Comparison of ENCODE assay signal across 11 cellular contexts in the genomic region with DNA sequence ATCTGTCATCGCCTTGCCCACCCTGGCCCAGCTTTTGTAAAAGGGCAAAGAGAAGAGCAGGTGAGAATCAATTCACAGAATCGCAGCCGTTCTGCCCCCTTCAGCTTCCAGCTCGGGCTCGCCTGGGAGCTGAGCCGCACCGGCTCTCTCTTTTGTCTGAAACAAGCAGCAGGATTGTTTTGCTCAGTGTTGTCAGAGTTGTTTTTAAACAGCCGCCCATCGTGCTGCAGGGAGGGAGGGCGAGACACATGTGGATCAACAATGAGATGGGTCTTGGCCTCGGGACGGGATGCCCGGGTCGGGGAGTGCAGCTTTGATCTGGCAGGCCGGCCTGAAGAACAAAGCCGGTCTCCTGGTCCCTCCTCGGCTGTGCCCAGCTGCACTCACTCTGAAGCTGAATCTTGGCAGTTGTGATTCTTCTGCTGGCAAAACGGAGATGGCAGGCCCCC. TPM values are rescaled to one million over a fixed set of nuclear protein-coding genes. Genes with fewer than 3 reads are reported as not detected.
DNase-seq lines count a peak whose midpoint lies in the region; ATAC-seq and TF ChIP-seq lines count a peak whose summit lies in the region.
"Had no signal": no experiment of that assay in that cellular context is flagged by ENCODE, and none has a peak within 500 bp of the region (broad histone marks: within the 10 kb centered on the region; RNA-seq: fewer than 3 reads in every experiment).

No MANE protein-coding gene starts in this region.

- H3K4me2 ChIP-seq in GM23338: peak overlapping the region; percentile 60; the same call in 1 of the 2 replicates

- H2AFZ ChIP-seq in GM23338: peak overlapping the region; percentile 88

- ATAC-seq in GM23338 (peak; percentile 86), GM21723 (IDR thresholded peaks at IDR 0.05; ENCODE audit: unreplicated experiment) (no peak), HG02588 (IDR thresholded peaks at IDR 0.05; ENCODE audit: unreplicated experiment) (no peak), gastrocnemius medialis (no peak)
- ATAC-seq: K562, left lobe of liver had no signal

- H3K9me3 ChIP-seq in right atrium auricular region (no peaks in the 10 kb centered on the region), gastrocnemius medialis (no peaks in the 10 kb centered on the region)

- no peak for TF ChIP-seq CTCF in GM23338 (conservative IDR thresholded peaks at IDR 0.05; ENCODE audit: low read depth in 2 of 2)
- no peak for TF ChIP-seq CTCF in right atrium auricular region (IDR thresholded peaks at IDR 0.05)
- no peak for TF ChIP-seq CTCF in osteocyte (IDR thresholded peaks at IDR 0.05)
- TF ChIP-seq CTCF in gastrocnemius medialis (IDR thresholded peaks at IDR 0.05 in 4 of 5, conservative IDR thresholded peaks at IDR 0.05 in 1 of 5): no peak

- no peaks in the 10 kb centered on the region for H3F3A ChIP-seq in GM23338 (replicated peaks; ENCODE audit: low read depth)

- H3K27ac Mint-ChIP-seq in GM23338 (no peak overlapping the region), osteocyte (ENCODE audit: unreplicated experiment) (peak overlapping the region; percentile 80)
- no peak overlapping the region for H3K27ac Mint-ChIP-seq in activated naive CD8-positive, alpha-beta T cell treated with anti-CD3 and anti-CD28 coated beads for 36 hours

- H3K4me1 Mint-ChIP-seq in GM23338 (peaks cover 28% of the 10 kb centered on the region), osteocyte (ENCODE audit: unreplicated experiment) (peaks cover 25% of the 10 kb centered on the region)
- peaks cover 16% of the 10 kb centered on the region for H3K4me1 Mint-ChIP-seq in activated naive CD8-positive, alpha-beta T cell treated with anti-CD3 and anti-CD28 coated beads for 36 hours

- H3K4me3 ChIP-seq in GM23338 (peak overlapping the region; percentile 35; the same call in 1 of the 2 replicates), right atrium auricular region (peak overlapping the region in 1 of 2 donors; percentile 10), gastrocnemius medialis (peak overlapping the region in 1 of 4 donors; percentile 9)
- H3K4me3 ChIP-seq: K562 had no signal

- H3K9me3 Mint-ChIP-seq in GM23338: peaks cover 6% of the 10 kb centered on the region; the same call in 2 of the 3 replicates
- H3K9me3 Mint-ChIP-seq in activated naive CD8-positive, alpha-beta T cell treated with anti-CD3 and anti-CD28 coated beads for 36 hours: no peaks in the 10 kb centered on the region
- no peaks in the 10 kb centered on the region for H3K9me3 Mint-ChIP-seq in osteocyte (ENCODE audit: unreplicated experiment)

- H3K36me3 Mint-ChIP-seq in GM23338 (ENCODE audit: low read depth) (no peaks in the 10 kb centered on the region; the same call in 1 of the 3 replicates), osteocyte (ENCODE audit: unreplicated experiment) (no peaks in the 10 kb centered on the region)
- no peaks in the 10 kb centered on the region for H3K36me3 Mint-ChIP-seq in activated naive CD8-positive, alpha-beta T cell treated with anti-CD3 and anti-CD28 coated beads for 36 hours

- H3K4me3 Mint-ChIP-seq in GM23338: peak overlapping the region; percentile 66
- peak overlapping the region; percentile 58 for H3K4me3 Mint-ChIP-seq in activated naive CD8-positive, alpha-beta T cell treated with anti-CD3 and anti-CD28 coated beads for 36 hours
- H3K4me3 Mint-ChIP-seq in osteocyte (ENCODE audit: unreplicated experiment): peak overlapping the region; percentile 62

- H3K36me3 ChIP-seq in GM23338 (ENCODE audit: insufficient read depth) (no peaks in the 10 kb centered on the region), right atrium auricular region (no peaks in the 10 kb centered on the region), gastrocnemius medialis (no peaks in the 10 kb centered on the region)

- TF ChIP-seq POLR2A in gastrocnemius medialis (IDR thresholded peaks at IDR 0.05): no peak

- intact Hi-C loops in gastrocnemius medialis (cut with DNase I; ENCODE audit: low total_unique reads): loop anchor here (10.0 kb wide), 1 partner anchor 194 kb away; no protein-coding TSS in a partner anchor

- DNase-seq in GM23338 (ENCODE audit: low spot score) (peak; percentile 37), right atrium auricular region (ENCODE audit: low spot score) (peak; percentile 58), osteocyte (ENCODE audit: extremely low spot score, unreplicated experiment) (no peak), SW 1271 (lab: John Stamatoyannopoulos, UW) (no peak), gastrocnemius medialis (no peak)
- no peak for DNase-seq in activated naive CD8-positive, alpha-beta T cell treated with anti-CD3 and anti-CD28 coated beads for 36 hours
- DNase-seq: activated CD8-positive, alpha-beta memory T cell treated with anti-CD3 and anti-CD28 coated beads for 24 hours had no signal

- in situ Hi-C loops in gastrocnemius medialis (cut with MboI; ENCODE audit: low sequenced_read_pairs in 4 of 4): no loop called here

- H4K20me1 ChIP-seq in GM23338 (replicated peaks; ENCODE audit: insufficient read depth): no peaks in the 10 kb centered on the region

- H3K79me2 ChIP-seq in GM23338 (replicated peaks; ENCODE audit: insufficient read depth): no peaks in the 10 kb centered on the region

- H3K27me3 ChIP-seq in GM23338 (ENCODE audit: insufficient read depth) (no peaks in the 10 kb centered on the region), right atrium auricular region (no peaks in the 10 kb centered on the region), gastrocnemius medialis (peaks cover 4 to 13% (median 8%) of the 10 kb centered on the region in 3 donors)

- no peak overlapping the region for H3K27ac ChIP-seq in GM23338 (ENCODE audit: low read depth)
- no peak overlapping the region for H3K27ac ChIP-seq in right atrium auricular region
- no peak overlapping the region for H3K27ac ChIP-seq in gastrocnemius medialis

- H3K27me3 Mint-ChIP-seq in GM23338 (ENCODE audit: insufficient read depth, low read depth, poor library complexity) (peaks cover 16% of the 10 kb centered on the region), osteocyte (ENCODE audit: unreplicated experiment) (peaks cover 29% of the 10 kb centered on the region)
- peaks cover 46% of the 10 kb centered on the region for H3K27me3 Mint-ChIP-seq in activated naive CD8-positive, alpha-beta T cell treated with anti-CD3 and anti-CD28 coated beads for 36 hours

- H3K9me2 ChIP-seq in GM23338 (ENCODE audit: insufficient read depth): no peaks in the 10 kb centered on the region

- H3K4me1 ChIP-seq in GM23338 (ENCODE audit: insufficient read depth) (0 out of 2 replicates have a peak, but pooled peaks cover 5% of the 10 kb centered on the region), right atrium auricular region (peaks cover 0 to 13% of the 10 kb centered on the region in 2 donors), gastrocnemius medialis (peaks cover 7 to 11% of the 10 kb centered on the region in 2 donors)

TF ChIP-seq in GM23338, 12 proteins besides CTCF, POLR2A, EP300 and RAD21 (continues in another document):
- TF ChIP-seq JUNB (IDR thresholded peaks at IDR 0.05; ENCODE audit: unreplicated experiment) (no peak), EZH2 (IDR thresholded peaks at IDR 0.05; ENCODE audit: low read depth, unreplicated experiment) (no peak)

RNA-seq across cellular contexts. Expression of gene HDAC4, which starts 39.7 kb away (rescaled TPM):
- 41.8 and 46.2 TPM in 2 replicates for total RNA-seq in GM23338 (2014; rRNA removed; shearing (Covaris generic))
- 6.6 and 8.1 TPM in 2 replicates for polyA plus RNA-seq in GM23338 (2016; fragmentation: Nextera tagmentation; extraction: Ambion mirVana)
- 10 to 100 TPM; 19.1 to 20.2 TPM for total RNA-seq in activated naive CD8-positive, alpha-beta T cell treated with anti-CD3 and anti-CD28 coated beads for 36 hours
- 10 to 100 TPM in 1 of 2 donors, 1 to 10 TPM in 1; 8.1 to 20.1 TPM for total RNA-seq in right atrium auricular region
- 30.3 and 32.2 TPM in 2 replicates for total RNA-seq in osteocyte
- 100 to 1,000 TPM in 2 of 4 donors, 10 to 100 TPM in 2; 23.6 to 257 (median 119) TPM for total RNA-seq in gastrocnemius medialis

Comparison
In these comparisons a context has a peak if more than half of its experiments do, and no peak if none do; other contexts are left out.
1. DNase-seq: peak in GM23338 (single experiment) and right atrium auricular region (single experiment); none in activated naive CD8-positive, alpha-beta T cell treated with anti-CD3 and anti-CD28 coated beads for 36 hours (single experiment), osteocyte (single experiment), SW 1271 (0 of 2) and gastrocnemius medialis (0 of 2).
2. Peak in every context shown above with its lines, with median percentiles within 50 percentile points of each other: H3K4me3 Mint-ChIP-seq.